Comparison of ENCODE assay signal across 8 cellular contexts in genomic region chr18:46104128-46104911, GRCh38. TPM values are rescaled to one million over a fixed set of nuclear protein-coding genes. Genes with fewer than 3 reads are reported as not detected.
DNase-seq lines count a peak whose midpoint lies in the region; ATAC-seq and TF ChIP-seq lines count a peak whose summit lies in the region.

TSS of gene HAUS1 (plus strand) at chr18:46104385. CDS start at chr18:46104412, 27 bp downstream.

- H3K4me1 ChIP-seq in SK-N-SH (ENCODE audit: control insufficient read depth in 1 of 2, insufficient read depth in 2 of 2, low read depth in 1 of 2, low read length in 1 of 2) (0 out of 4 replicates have a peak, but pooled peaks cover 2 to 3% of the 10 kb centered on the region in 2 experiments), gastroesophageal sphincter (peaks cover 0 to 22% (median 0%) of the 10 kb centered on the region in 3 donors), neutrophil (ENCODE audit: control insufficient read depth in 1 of 2, insufficient read depth in 1 of 2, low read depth in 1 of 2, low read length in 1 of 2) (peaks cover 8 to 12% of the 10 kb centered on the region in 2 experiments)

- H3K36me3 ChIP-seq in SK-N-SH (replicated peaks in 1 of 2; ENCODE audit: control insufficient read depth in 1 of 2, insufficient read depth in 2 of 2, low read length in 1 of 2): peaks cover 6 to 15% of the 10 kb centered on the region in 2 experiments
- peaks cover 0 to 15% of the 10 kb centered on the region in 2 donors for H3K36me3 ChIP-seq in gastroesophageal sphincter
- H3K36me3 ChIP-seq in neutrophil: no peaks in the 10 kb centered on the region

- POLR2A ChIA-PET in HEK293T (lab: Yijun Ruan, JAX) (interaction anchor here (0.8 to 1.3 kb wide), 3 partner anchors 11 to 31 kb away, joined by 3 to 4 read pairs (median 3); no protein-coding TSS in a partner anchor), SK-N-SH (lab: Yijun Ruan, JAX) (interaction anchor here (0.8 kb wide), 1 partner anchor 47 kb away, joined by 3 read pairs; no protein-coding TSS in a partner anchor)

- TF ChIP-seq EP300 in SK-N-SH (IDR thresholded peaks at IDR 0.05; ENCODE audit: borderline replicate concordance in 1 of 2, low read depth in 1 of 2, low read length in 1 of 2) (no peak), gastroesophageal sphincter (IDR thresholded peaks at IDR 0.05) (no peak)

- H3K27ac ChIP-seq in SK-N-SH (ENCODE audit: low read depth in 2 of 2, low read length in 1 of 2) (peak within 1 kb of the TSS; percentile 68 to 78), gastroesophageal sphincter (peak within 1 kb of the TSS; percentile 37 to 91 (median 87)), neutrophil (peak within 1 kb of the TSS; percentile 26)

- no peak for TF ChIP-seq RAD21 in SK-N-SH (IDR thresholded peaks at IDR 0.05; ENCODE audit: low read length)

- H3K4me2 ChIP-seq in SK-N-SH: peak within 1 kb of the TSS; percentile 84

- 2% methylated on average over 50 of the region's 57 CpGs for WGBS in SK-N-SH (ENCODE audit: low lambda C conversion rate)
- WGBS in gastroesophageal sphincter (ENCODE audit: low coverage in 1 of 2), 2 donors: 0 to 1% methylated on average over 26 to 28 of the region's 57 CpGs

- no peaks in the 10 kb centered on the region for H4K20me1 ChIP-seq in SK-N-SH (ENCODE audit: insufficient read depth)

- no peaks in the 10 kb centered on the region for H3K27me3 ChIP-seq in SK-N-SH (ENCODE audit: insufficient read depth)
- no peaks in the 10 kb centered on the region for H3K27me3 ChIP-seq in gastroesophageal sphincter
- no peaks in the 10 kb centered on the region for H3K27me3 ChIP-seq in neutrophil

- TF ChIP-seq CTCF in NB4 (IDR thresholded peaks at IDR 0.05; ENCODE audit: low read depth, low read length): no peak
- TF ChIP-seq CTCF in SK-N-SH (IDR thresholded peaks at IDR 0.05): no peak
- no peak for TF ChIP-seq CTCF in gastroesophageal sphincter (IDR thresholded peaks at IDR 0.05)
- TF ChIP-seq CTCF in neutrophil (IDR thresholded peaks at IDR 0.05): no peak
- TF ChIP-seq CTCF in subcutaneous adipose tissue (IDR thresholded peaks at IDR 0.05; ENCODE audit: low read depth): no peak

- H3K79me2 ChIP-seq in SK-N-SH (ENCODE audit: insufficient read depth): peaks cover 33% of the 10 kb centered on the region

- peak; percentile 94 for DNase-seq in GM03348 (ENCODE audit: low spot score)
- peak; percentile 83 for DNase-seq in HEK293T (ENCODE audit: extremely low spot score)
- DNase-seq in NB4 (ENCODE audit: low read depth): peak; percentile 91
- DNase-seq in SK-N-SH: peak; percentile 96
- DNase-seq in activated naive CD4-positive, alpha-beta T cell treated with anti-CD3 and anti-CD28 coated beads, Interleukin-2, amount 50 U/mL, for 16 hours: peak; percentile 85

- peaks cover 15% of the 10 kb centered on the region for H3F3A ChIP-seq in SK-N-SH (replicated peaks; ENCODE audit: insufficient read depth)

- CTCF ChIA-PET in HEK293T (lab: Yijun Ruan, JAX) (no interaction called here), SK-N-SH (lab: Yijun Ruan, JAX) (interaction anchor here (0.7 to 1.0 kb wide), 3 partner anchors 22 to 153 kb away, joined by 3 read pairs; no protein-coding TSS in a partner anchor)

- peak within 1 kb of the TSS; percentile 92 for H2AFZ ChIP-seq in SK-N-SH (ENCODE audit: low read depth)

- TF ChIP-seq POLR2A in NB4 (IDR thresholded peaks at IDR 0.05; ENCODE audit: extremely low read depth, insufficient read length): peak; percentile 61
- TF ChIP-seq POLR2A in gastroesophageal sphincter (IDR thresholded peaks at IDR 0.05): peak; percentile 41 to 59

- H3K9me2 ChIP-seq in SK-N-SH: no peaks in the 10 kb centered on the region

- H3K9ac ChIP-seq in SK-N-SH: peak within 1 kb of the TSS; percentile 85

- H3K4me3 ChIP-seq in NB4 (ENCODE audit: low read depth, low read length) (peak within 1 kb of the TSS; percentile 95), SK-N-SH (ENCODE audit: low read depth in 2 of 2, low read length in 1 of 2) (peak within 1 kb of the TSS; percentile 58 to 96), gastroesophageal sphincter (peak within 1 kb of the TSS; percentile 45 to 77), neutrophil (ENCODE audit: low read depth in 1 of 2, low read length in 1 of 2) (peak within 1 kb of the TSS; percentile 88 to 93)

- no peaks in the 10 kb centered on the region for H3K9me3 ChIP-seq in SK-N-SH
- H3K9me3 ChIP-seq in gastroesophageal sphincter: no peaks in the 10 kb centered on the region
- no peaks in the 10 kb centered on the region for H3K9me3 ChIP-seq in neutrophil

- peak; percentile 96 for ATAC-seq in gastroesophageal sphincter

TF ChIP-seq in HEK293T, 16 proteins besides CTCF, POLR2A, EP300 and RAD21:
- TF ChIP-seq L3MBTL2 (conservative IDR thresholded peaks at IDR 0.05) (peak; percentile 91), SP1 (IDR thresholded peaks at IDR 0.05) (no peak)

TF ChIP-seq in SK-N-SH, 30 proteins besides CTCF, POLR2A, EP300 and RAD21 (continues in another document):
- TF ChIP-seq CHD2 (IDR thresholded peaks at IDR 0.05; ENCODE audit: low read length, partially characterized antibody) (peak; percentile 38), PBX3 (IDR thresholded peaks at IDR 0.05) (no peak), ELF1 (IDR thresholded peaks at IDR 0.05) (peak; percentile 40; the same call in 1 of the 2 replicates), RFX5 (IDR thresholded peaks at IDR 0.05; ENCODE audit: low read length) (no peak), FOXM1 (IDR thresholded peaks at IDR 0.05; ENCODE audit: low read depth) (no peak), FOSL2 (IDR thresholded peaks at IDR 0.05; ENCODE audit: borderline replicate concordance, low read depth) (no peak), SMC3 (IDR thresholded peaks at IDR 0.05; ENCODE audit: low read depth, low read length) (no peak), RCOR1 (IDR thresholded peaks at IDR 0.05; ENCODE audit: low read length) (no peak), GABPA (IDR thresholded peaks at IDR 0.05; ENCODE audit: low read depth) (peak; percentile 30; the same call in 1 of the 2 replicates), NRF1 (IDR thresholded peaks at IDR 0.05; ENCODE audit: low read depth, low read length) (no peak; the same call in 1 of the 2 replicates), JUND (IDR thresholded peaks at IDR 0.05) (no peak), POLR2AphosphoS5 (IDR thresholded peaks at IDR 0.05; ENCODE audit: low read depth, low read length) (peak; percentile 82), REST (IDR thresholded peaks at IDR 0.05; ENCODE audit: low read depth, low read length) (no peak), MAX (IDR thresholded peaks at IDR 0.05; ENCODE audit: low read depth) (peak; percentile 82), SIN3A (IDR thresholded peaks at IDR 0.05; ENCODE audit: borderline replicate concordance, low read depth, low read length) (peak; percentile 68; the same call in 1 of the 2 replicates), RXRA (IDR thresholded peaks at IDR 0.05; ENCODE audit: borderline replicate concordance, low read depth) (no peak), YY1 (IDR thresholded peaks at IDR 0.05; ENCODE audit: low read depth) (no peak; the same call in 1 of the 2 replicates), NFIC (IDR thresholded peaks at IDR 0.05; ENCODE audit: borderline replicate concordance) (no peak; the same call in 1 of the 2 replicates), FOXJ3 (CRISPR knock-in tag; IDR thresholded peaks at IDR 0.05) (no peak), MXI1 (IDR thresholded peaks at IDR 0.05; ENCODE audit: low read depth, low read length) (peak; percentile 36), GATA2 (CRISPR knock-in tag; IDR thresholded peaks at IDR 0.05) (no peak), TEAD4 (IDR thresholded peaks at IDR 0.05; ENCODE audit: borderline replicate concordance, insufficient read depth) (no peak), TCF12 (IDR thresholded peaks at IDR 0.05) (no peak)

RNA-seq across cellular contexts. Expression of gene HAUS1, which starts in this region (rescaled TPM):
- polyA plus RNA-seq in SK-N-SH (2012; rRNA removed): 40.9 and 55.2 TPM in 2 replicates
- polyA plus RNA-seq in SK-N-SH (2012; cell fraction: cytosol; rRNA removed): 64.0 and 87.5 TPM in 2 replicates
- polyA plus RNA-seq in SK-N-SH (2012; cell fraction: nucleus; rRNA removed): 18.1 and 19.5 TPM in 2 replicates
- total RNA-seq in gastroesophageal sphincter: 10 to 100 TPM; 16.2 to 36.0 (median 33.6) TPM
- total RNA-seq in subcutaneous adipose tissue: 10 to 100 TPM; 27.2 to 43.4 (median 33.5) TPM

Comparison
In these comparisons a context has a peak if more than half of its experiments do, and no peak if none do; other contexts are left out.
1. Peak in every context shown above with its lines: DNase-seq, ATAC-seq, H3K4me3 ChIP-seq and H3K27ac ChIP-seq.
2. H3K27ac ChIP-seq: peak in every context shown above with its lines; median percentile 87 in gastroesophageal sphincter; 73 in SK-N-SH; 26 in neutrophil.